ENCODE assay signal across 1 cellular context in the genomic region with DNA sequence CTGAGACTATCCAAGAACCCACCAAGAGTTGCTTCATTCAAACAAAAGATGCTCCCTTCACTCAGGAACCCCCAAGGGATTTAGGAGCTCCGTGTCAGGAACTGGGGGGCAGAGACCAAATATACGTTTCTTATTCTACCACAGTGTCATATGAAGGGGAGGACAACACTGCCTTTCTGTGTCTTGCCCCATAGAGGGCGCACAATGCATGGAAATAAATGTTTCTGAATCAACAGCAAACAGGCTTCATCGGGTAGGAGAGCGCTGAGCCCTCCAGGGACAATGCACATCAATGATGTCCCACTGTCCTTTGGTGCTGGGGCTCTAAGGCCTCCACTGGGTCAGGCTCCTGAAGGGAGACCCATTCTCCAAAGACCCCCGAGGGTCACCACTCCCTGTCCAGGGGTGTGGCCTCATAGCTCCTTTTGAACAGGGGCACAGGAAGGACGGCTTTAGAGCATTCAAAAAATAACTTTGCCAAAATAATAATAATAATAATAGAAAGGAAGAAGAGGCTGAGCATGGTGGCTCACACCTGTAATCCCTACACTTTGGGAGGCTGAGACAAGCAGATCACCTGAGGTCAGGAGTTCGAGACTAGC.
TF ChIP-seq lines count a peak whose summit lies in the region.

No MANE protein-coding gene starts in this region.

TF ChIP-seq in K562, 482 proteins besides CTCF, POLR2A, EP300 and RAD21 (continued from another document):
- TF ChIP-seq, protein P1, sequence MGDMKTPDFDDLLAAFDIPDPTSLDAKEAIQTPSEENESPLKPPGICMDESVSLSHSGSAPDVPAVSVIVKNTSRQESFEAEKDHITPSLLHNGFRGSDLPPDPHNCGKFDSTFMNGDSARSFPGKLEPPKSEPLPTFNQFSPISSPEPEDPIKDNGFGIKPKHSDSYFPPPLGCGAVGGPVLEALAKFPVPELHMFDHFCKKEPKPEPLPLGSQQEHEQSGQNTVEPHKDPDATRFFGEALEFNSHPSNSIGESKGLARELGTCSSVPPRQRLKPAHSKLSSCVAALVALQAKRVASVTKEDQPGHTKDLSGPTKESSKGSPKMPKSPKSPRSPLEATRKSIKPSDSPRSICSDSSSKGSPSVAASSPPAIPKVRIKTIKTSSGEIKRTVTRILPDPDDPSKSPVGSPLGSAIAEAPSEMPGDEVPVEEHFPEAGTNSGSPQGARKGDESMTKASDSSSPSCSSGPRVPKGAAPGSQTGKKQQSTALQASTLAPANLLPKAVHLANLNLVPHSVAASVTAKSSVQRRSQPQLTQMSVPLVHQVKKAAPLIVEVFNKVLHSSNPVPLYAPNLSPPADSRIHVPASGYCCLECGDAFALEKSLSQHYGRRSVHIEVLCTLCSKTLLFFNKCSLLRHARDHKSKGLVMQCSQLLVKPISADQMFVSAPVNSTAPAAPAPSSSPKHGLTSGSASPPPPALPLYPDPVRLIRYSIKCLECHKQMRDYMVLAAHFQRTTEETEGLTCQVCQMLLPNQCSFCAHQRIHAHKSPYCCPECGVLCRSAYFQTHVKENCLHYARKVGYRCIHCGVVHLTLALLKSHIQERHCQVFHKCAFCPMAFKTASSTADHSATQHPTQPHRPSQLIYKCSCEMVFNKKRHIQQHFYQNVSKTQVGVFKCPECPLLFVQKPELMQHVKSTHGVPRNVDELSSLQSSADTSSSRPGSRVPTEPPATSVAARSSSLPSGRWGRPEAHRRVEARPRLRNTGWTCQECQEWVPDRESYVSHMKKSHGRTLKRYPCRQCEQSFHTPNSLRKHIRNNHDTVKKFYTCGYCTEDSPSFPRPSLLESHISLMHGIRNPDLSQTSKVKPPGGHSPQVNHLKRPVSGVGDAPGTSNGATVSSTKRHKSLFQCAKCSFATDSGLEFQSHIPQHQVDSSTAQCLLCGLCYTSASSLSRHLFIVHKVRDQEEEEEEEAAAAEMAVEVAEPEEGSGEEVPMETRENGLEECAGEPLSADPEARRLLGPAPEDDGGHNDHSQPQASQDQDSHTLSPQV (IDR thresholded peaks at IDR 0.05), result no peak
- TF ChIP-seq RB1 (IDR thresholded peaks at IDR 0.05; ENCODE audit: low read depth) (0 out of 2 replicates have a peak, but pooled peaks have one; percentile 25), HCFC1 (IDR thresholded peaks at IDR 0.05; ENCODE audit: low read depth, low read length) (no peak), PPARD (CRISPR knock-in tag; IDR thresholded peaks at IDR 0.05) (no peak), FOXK2 (conservative IDR thresholded peaks at IDR 0.05 in 1 of 2, IDR thresholded peaks at IDR 0.05 in 1 of 2; ENCODE audit: low read depth in 2 of 2) (no peak; a peak in 2 of 4 replicates), MAZ (CRISPR knock-in tag; conservative IDR thresholded peaks at IDR 0.05 in 1 of 2, IDR thresholded peaks at IDR 0.05 in 1 of 2) (0 out of 4 replicates have a peak, but pooled peaks of 1 of the 2 experiments have one; percentile 32), CREM (IDR thresholded peaks at IDR 0.05; ENCODE audit: low read depth) (0 out of 2 replicates have a peak, but pooled peaks have one; percentile 31)
- TF ChIP-seq, protein P2, sequence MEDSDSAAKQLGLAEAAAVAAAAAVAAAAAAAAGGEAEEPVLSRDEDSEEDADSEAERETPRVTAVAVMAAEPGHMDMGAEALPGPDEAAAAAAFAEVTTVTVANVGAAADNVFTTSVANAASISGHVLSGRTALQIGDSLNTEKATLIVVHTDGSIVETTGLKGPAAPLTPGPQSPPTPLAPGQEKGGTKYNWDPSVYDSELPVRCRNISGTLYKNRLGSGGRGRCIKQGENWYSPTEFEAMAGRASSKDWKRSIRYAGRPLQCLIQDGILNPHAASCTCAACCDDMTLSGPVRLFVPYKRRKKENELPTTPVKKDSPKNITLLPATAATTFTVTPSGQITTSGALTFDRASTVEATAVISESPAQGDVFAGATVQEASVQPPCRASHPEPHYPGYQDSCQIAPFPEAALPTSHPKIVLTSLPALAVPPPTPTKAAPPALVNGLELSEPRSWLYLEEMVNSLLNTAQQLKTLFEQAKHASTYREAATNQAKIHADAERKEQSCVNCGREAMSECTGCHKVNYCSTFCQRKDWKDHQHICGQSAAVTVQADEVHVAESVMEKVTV (CRISPR knock-in tag; IDR thresholded peaks at IDR 0.05), result peak; percentile 30; the same call in 1 of the 2 replicates
